In genomic region chr7:44379366-44380178, GRCh38 we compare ENCODE assay signal across 13 cellular contexts. TPM values are rescaled to one million over a fixed set of nuclear protein-coding genes. Genes with fewer than 3 reads are reported as not detected.
A peak's percentile ranks its signal among the peaks of the same experiment; 100 is the strongest.
DNase-seq lines count a peak whose midpoint lies in the region; ATAC-seq and TF ChIP-seq lines count a peak whose summit lies in the region.
"Had no signal": no experiment of that assay in that cellular context is flagged by ENCODE, and none has a peak within 500 bp of the region (broad histone marks: within the 10 kb centered on the region; RNA-seq: fewer than 3 reads in every experiment).

No MANE protein-coding gene starts in this region.

- no peaks in the 10 kb centered on the region for H3K9me3 Mint-ChIP-seq in activated CD8-positive, alpha-beta T cell treated with anti-CD3 and anti-CD28 coated beads for 36 hours
- H3K9me3 Mint-ChIP-seq in activated CD8-positive, alpha-beta T cell treated with anti-CD3 and anti-CD28 coated beads, Interleukin-2, amount 10 ng/mL, durations not matched to agents 7 days and 5 days (ENCODE audit: insufficient read depth), result no peaks in the 10 kb centered on the region
- no peaks in the 10 kb centered on the region for H3K9me3 Mint-ChIP-seq in effector memory CD8-positive, alpha-beta T cell
- no peaks in the 10 kb centered on the region for H3K9me3 Mint-ChIP-seq in immature natural killer cell
- H3K9me3 Mint-ChIP-seq: activated T-cell treated with anti-CD3 and anti-CD28 coated beads, Interleukin-2, amount 50 U/mL, for 72 hours had no signal

- H3K9me3 ChIP-seq in neuronal stem cell (replicated peaks in 1 of 2; ENCODE audit: control insufficient read depth in 2 of 2, insufficient read depth in 1 of 2, low read depth in 1 of 2, low read length in 2 of 2), result no peaks in the 10 kb centered on the region
- H3K9me3 ChIP-seq: lower lobe of right lung had no signal

- H3K27me3 Mint-ChIP-seq in activated CD8-positive, alpha-beta T cell treated with anti-CD3 and anti-CD28 coated beads for 36 hours, result no peaks in the 10 kb centered on the region
- H3K27me3 Mint-ChIP-seq in activated CD8-positive, alpha-beta T cell treated with anti-CD3 and anti-CD28 coated beads, Interleukin-2, amount 10 ng/mL, durations not matched to agents 7 days and 5 days (ENCODE audit: low read depth), result no peaks in the 10 kb centered on the region
- no peaks in the 10 kb centered on the region for H3K27me3 Mint-ChIP-seq in effector memory CD8-positive, alpha-beta T cell
- peaks cover 0 to 4% (median 2%) of the 10 kb centered on the region in 3 donors for H3K27me3 Mint-ChIP-seq in immature natural killer cell (ENCODE audit: low read depth in 3 of 3)

- WGBS in neuronal stem cell (ENCODE audit: extremely low coverage in 2 of 2, insufficient read length in 2 of 2, insufficient replicate concordance in 1 of 2), 2 donors, result no CpG with 5 or more reads among the region's 12 CpGs

- DNase-seq in activated CD8-positive, alpha-beta T cell treated with anti-CD3 and anti-CD28 coated beads for 36 hours, result no peak
- no peak for DNase-seq in activated CD8-positive, alpha-beta T cell treated with anti-CD3 and anti-CD28 coated beads, Interleukin-2, amount 10 ng/mL, durations not matched to agents 7 days and 5 days
- DNase-seq in M059J (ENCODE audit: low read depth) (peak; percentile 40), neuronal stem cell (ENCODE audit: low spot score) (no peak), immature natural killer cell (no peak), DMS 273 (lab: John Stamatoyannopoulos, UW; ENCODE audit: unreplicated experiment) (no peak)
- DNase-seq in effector memory CD8-positive, alpha-beta T cell, result no peak
- DNase-seq: activated T-cell treated with anti-CD3 and anti-CD28 coated beads, Interleukin-2, amount 50 U/mL, for 72 hours; lower lobe of right lung; NCI-H2029 treated with DMSO at 0.1 percent for 48 hours; stimulated activated CD4-positive, alpha-beta T cell treated with anti-CD3 and anti-CD28 coated beads, Interleukin-4, amount 100 ng/mL, for 4 hours had no signal

- H2BK5ac ChIP-seq in neuronal stem cell (ENCODE audit: low read length), result no peak overlapping the region

- H4K91ac ChIP-seq in neuronal stem cell (ENCODE audit: low read depth, low read length, poor library complexity), result no peak overlapping the region

- TF ChIP-seq CTCF in activated CD8-positive, alpha-beta T cell treated with anti-CD3 and anti-CD28 coated beads for 36 hours (IDR thresholded peaks at IDR 0.05), result no peak

- no peak overlapping the region for H2BK15ac ChIP-seq in neuronal stem cell (ENCODE audit: low read length)

- peak overlapping the region; percentile 5 for H3K27ac Mint-ChIP-seq in activated CD8-positive, alpha-beta T cell treated with anti-CD3 and anti-CD28 coated beads for 36 hours
- H3K27ac Mint-ChIP-seq in activated CD8-positive, alpha-beta T cell treated with anti-CD3 and anti-CD28 coated beads, Interleukin-2, amount 10 ng/mL, durations not matched to agents 7 days and 5 days, result no peak overlapping the region
- H3K27ac Mint-ChIP-seq in effector memory CD8-positive, alpha-beta T cell, result peak overlapping the region; percentile 55 to 69
- peak overlapping the region in 1 of 6 donors; percentile 80 for H3K27ac Mint-ChIP-seq in immature natural killer cell
- H3K27ac Mint-ChIP-seq: activated T-cell treated with anti-CD3 and anti-CD28 coated beads, Interleukin-2, amount 50 U/mL, for 72 hours had no signal

- H3K4me1 Mint-ChIP-seq in activated CD8-positive, alpha-beta T cell treated with anti-CD3 and anti-CD28 coated beads for 36 hours (ENCODE audit: low read depth), result peaks cover 4% of the 10 kb centered on the region
- H3K4me1 Mint-ChIP-seq in activated CD8-positive, alpha-beta T cell treated with anti-CD3 and anti-CD28 coated beads, Interleukin-2, amount 10 ng/mL, durations not matched to agents 7 days and 5 days (ENCODE audit: low read depth), result peaks cover 3% of the 10 kb centered on the region
- peaks cover 10 to 17% of the 10 kb centered on the region in 2 donors for H3K4me1 Mint-ChIP-seq in effector memory CD8-positive, alpha-beta T cell (ENCODE audit: low read depth in 2 of 2)
- H3K4me1 Mint-ChIP-seq in immature natural killer cell, result peaks cover 0 to 6% of the 10 kb centered on the region in 2 donors

- no peak overlapping the region for H2BK120ac ChIP-seq in neuronal stem cell (ENCODE audit: low read depth, low read length)

- no peak overlapping the region for H3K4ac ChIP-seq in neuronal stem cell (ENCODE audit: low read length)

- peaks cover 0 to 3% (median 0%) of the 10 kb centered on the region in 3 experiments for H3K27me3 ChIP-seq in neuronal stem cell (ENCODE audit: control insufficient read depth in 3 of 3, insufficient read depth in 3 of 3, low read depth in 1 of 3, low read length in 3 of 3)

- H3K9ac ChIP-seq in neuronal stem cell (ENCODE audit: low read depth, low read length, poor library complexity), result no peak overlapping the region

- H3K4me3 Mint-ChIP-seq in activated CD8-positive, alpha-beta T cell treated with anti-CD3 and anti-CD28 coated beads for 36 hours, result no peak overlapping the region
- no peak overlapping the region for H3K4me3 Mint-ChIP-seq in activated CD8-positive, alpha-beta T cell treated with anti-CD3 and anti-CD28 coated beads, Interleukin-2, amount 10 ng/mL, durations not matched to agents 7 days and 5 days
- H3K4me3 Mint-ChIP-seq in effector memory CD8-positive, alpha-beta T cell, result no peak overlapping the region
- no peak overlapping the region for H3K4me3 Mint-ChIP-seq in immature natural killer cell
- H3K4me3 Mint-ChIP-seq: activated T-cell treated with anti-CD3 and anti-CD28 coated beads, Interleukin-2, amount 50 U/mL, for 72 hours had no signal

- H2AFZ ChIP-seq in neuronal stem cell (ENCODE audit: low read length), result no peak overlapping the region
- H2AFZ ChIP-seq: parathyroid adenoma had no signal

- H3K4me2 ChIP-seq in neuronal stem cell (ENCODE audit: insufficient read depth, low read length, poor library complexity, severe bottlenecking), result no peak overlapping the region

- H4K8ac ChIP-seq in neuronal stem cell (ENCODE audit: low read depth, low read length), result no peak overlapping the region

- CTCF ChIA-PET in activated CD8-positive, alpha-beta T cell treated with anti-CD3 and anti-CD28 coated beads for 36 hours (lab: Charles Lee), result interaction anchor here (1.0 kb wide), 1 partner anchor 155 kb away, joined by 3 read pairs; no protein-coding TSS in a partner anchor
- CTCF ChIA-PET in activated CD8-positive, alpha-beta T cell treated with anti-CD3 and anti-CD28 coated beads, Interleukin-2, amount 10 ng/mL, durations not matched to agents 7 days and 5 days (lab: Charles Lee), result no interaction called here

- H3K18ac ChIP-seq in neuronal stem cell (ENCODE audit: low read length), result no peak overlapping the region

- peaks cover 0 to 2% of the 10 kb centered on the region in 2 donors for H3K4me1 ChIP-seq in neuronal stem cell (ENCODE audit: control insufficient read depth in 2 of 2, insufficient read depth in 1 of 2, low read depth in 1 of 2, low read length in 2 of 2)
- H3K4me1 ChIP-seq: lower lobe of right lung had no signal

- H2AK5ac ChIP-seq in neuronal stem cell (ENCODE audit: low read depth, low read length), result no peak overlapping the region

- H3K79me1 ChIP-seq in neuronal stem cell (ENCODE audit: low read depth, low read length), result no peaks in the 10 kb centered on the region

- ATAC-seq in activated CD8-positive, alpha-beta T cell treated with anti-CD3 and anti-CD28 coated beads for 36 hours, result no peak
- no peak for ATAC-seq in activated CD8-positive, alpha-beta T cell treated with anti-CD3 and anti-CD28 coated beads, Interleukin-2, amount 10 ng/mL, durations not matched to agents 7 days and 5 days
- ATAC-seq in effector memory CD8-positive, alpha-beta T cell (replicated peaks), result no peak
- ATAC-seq in GM19324 (IDR thresholded peaks at IDR 0.05; ENCODE audit: low FRiP score, unreplicated experiment), result no peak
- ATAC-seq: activated T-cell treated with anti-CD3 and anti-CD28 coated beads, Interleukin-2, amount 50 U/mL, for 72 hours; lower lobe of right lung had no signal

- H3K27ac ChIP-seq in neuronal stem cell (replicated peaks; ENCODE audit: low read length), result no peak overlapping the region
- H3K27ac ChIP-seq: lower lobe of right lung had no signal

- H3K36me3 Mint-ChIP-seq in activated CD8-positive, alpha-beta T cell treated with anti-CD3 and anti-CD28 coated beads for 36 hours (ENCODE audit: low read depth), result no peaks in the 10 kb centered on the region
- H3K36me3 Mint-ChIP-seq in activated CD8-positive, alpha-beta T cell treated with anti-CD3 and anti-CD28 coated beads, Interleukin-2, amount 10 ng/mL, durations not matched to agents 7 days and 5 days (ENCODE audit: low read depth), result no peaks in the 10 kb centered on the region
- H3K36me3 Mint-ChIP-seq in effector memory CD8-positive, alpha-beta T cell (ENCODE audit: insufficient read depth), result peaks cover 16% of the 10 kb centered on the region
- H3K36me3 Mint-ChIP-seq in immature natural killer cell, result peaks cover 0 to 9% (median 4%) of the 10 kb centered on the region in 3 donors

- POLR2A ChIA-PET in activated CD8-positive, alpha-beta T cell treated with anti-CD3 and anti-CD28 coated beads for 36 hours (lab: Charles Lee), result interaction anchor here (1.0 kb wide), 1 partner anchor 20 kb away, joined by 3 read pairs; no protein-coding TSS in a partner anchor
- POLR2A ChIA-PET in activated CD8-positive, alpha-beta T cell treated with anti-CD3 and anti-CD28 coated beads, Interleukin-2, amount 10 ng/mL, durations not matched to agents 7 days and 5 days (lab: Charles Lee), result interaction anchor here (1.2 kb wide), 1 partner anchor 82 kb away, joined by 4 read pairs; no protein-coding TSS in a partner anchor

- H3K36me3 ChIP-seq in neuronal stem cell (replicated peaks in 1 of 2; ENCODE audit: control insufficient read depth in 2 of 2, insufficient read depth in 2 of 2, low read length in 2 of 2), result peaks cover 10 to 17% of the 10 kb centered on the region in 2 donors

- H3K14ac ChIP-seq in neuronal stem cell (ENCODE audit: low read length), result peak overlapping the region; percentile 66

- no peak overlapping the region for H2BK12ac ChIP-seq in neuronal stem cell (ENCODE audit: low read length)

- intact Hi-C loops in activated CD8-positive, alpha-beta T cell treated with anti-CD3 and anti-CD28 coated beads for 36 hours (cut with micrococcal nuclease), result no loop called here

- H3K23ac ChIP-seq in neuronal stem cell (ENCODE audit: low read depth, low read length, poor library complexity), result no peak overlapping the region

- H3K4me3 ChIP-seq in neuronal stem cell (ENCODE audit: low read length in 2 of 2), result no peak overlapping the region
- H3K4me3 ChIP-seq: lower lobe of right lung had no signal

RNA-seq across cellular contexts. Expression of gene CAMK2B, which starts 54.2 kb away (rescaled TPM):
- 1 to 10 TPM in 1 of 2 experiments, under 1 TPM in 1; 0.97 to 1.9 TPM for total RNA-seq in activated CD8-positive, alpha-beta T cell treated with anti-CD3 and anti-CD28 coated beads for 36 hours
- not detected for total RNA-seq in activated CD8-positive, alpha-beta T cell treated with anti-CD3 and anti-CD28 coated beads, Interleukin-2, amount 10 ng/mL, durations not matched to agents 7 days and 5 days
- 0.49 TPM in 1 of 2 replicates, not detected in the other for total RNA-seq in M059J (2014; rRNA removed; shearing (Covaris generic))
- polyA plus RNA-seq in neuronal stem cell (2013, experiment 1 of 2), result 0.79 TPM
- 0.65 TPM for polyA plus RNA-seq in neuronal stem cell (2013, experiment 2 of 2)
- not detected for polyA plus RNA-seq in immature natural killer cell
